8 cellular contexts compared by ENCODE assay signal in genomic region chr12:96986883-96987523, GRCh38.
DNase-seq lines count a peak whose midpoint lies in the region; ATAC-seq and TF ChIP-seq lines count a peak whose summit lies in the region.

No MANE protein-coding gene starts in this region.

- DNase-seq in SKM-1 treated with dmso at 0.1 percent for 144 hours (lab: John Stamatoyannopoulos, UW; ENCODE audit: unreplicated experiment) (peak; percentile 17), SKM-1 (lab: John Stamatoyannopoulos, UW; ENCODE audit: unreplicated experiment) (no peak), T-cell (peak in 2 of 34 experiments; percentile 1 to 4), glutamatergic neuron (no peak)

- CTCF ChIA-PET in T-cell (lab: Charles Lee), result interaction anchor here (0.5 to 0.9 kb wide), 7 partner anchors 10 to 1462 kb away, joined by 3 to 6 read pairs (median 3); no protein-coding TSS in a partner anchor

- H3K27ac Mint-ChIP-seq in T-cell (no peak overlapping the region), glutamatergic neuron (ENCODE audit: unreplicated experiment) (no peak overlapping the region)

- H3K27me3 Mint-ChIP-seq in T-cell, result peaks cover 14 to 26% of the 10 kb centered on the region in 2 donors
- no peaks in the 10 kb centered on the region for H3K27me3 Mint-ChIP-seq in glutamatergic neuron (ENCODE audit: unreplicated experiment)

- POLR2A ChIA-PET in T-cell (lab: Charles Lee), result interaction anchor here in 1 of 2 donors (0.6 kb wide), 2 partner anchors 81 to 318 kb away, joined by 5 to 7 read pairs; no protein-coding TSS in a partner anchor

- peaks cover 6 to 11% (median 9%) of the 10 kb centered on the region in 3 donors for H3K4me1 Mint-ChIP-seq in T-cell
- H3K4me1 Mint-ChIP-seq in glutamatergic neuron (ENCODE audit: low read depth, unreplicated experiment), result peaks cover 11% of the 10 kb centered on the region

- no peaks in the 10 kb centered on the region for H3K36me3 Mint-ChIP-seq in T-cell
- no peaks in the 10 kb centered on the region for H3K36me3 Mint-ChIP-seq in glutamatergic neuron (ENCODE audit: unreplicated experiment)

- no peak for ATAC-seq in T-cell (replicated peaks in 1 of 4)
- ATAC-seq in GM18868 (IDR thresholded peaks at IDR 0.05; ENCODE audit: unreplicated experiment), result no peak
- ATAC-seq in GM19452 (IDR thresholded peaks at IDR 0.05; ENCODE audit: unreplicated experiment), result no peak
- no peak for ATAC-seq in GM21717 (IDR thresholded peaks at IDR 0.05; ENCODE audit: unreplicated experiment)

- TF ChIP-seq CTCF in LNCAP (IDR thresholded peaks at IDR 0.05), result peak; percentile 58
- TF ChIP-seq CTCF in glutamatergic neuron (IDR thresholded peaks at IDR 0.05; ENCODE audit: partially characterized antibody, unreplicated experiment), result peak; percentile 41

- H3K9me3 Mint-ChIP-seq in T-cell (no peaks in the 10 kb centered on the region), glutamatergic neuron (ENCODE audit: unreplicated experiment) (peaks cover 2% of the 10 kb centered on the region)

- H3K4me3 Mint-ChIP-seq in T-cell, result peak overlapping the region in 2 of 3 donors; percentile 29 to 75
- no peak overlapping the region for H3K4me3 Mint-ChIP-seq in glutamatergic neuron (ENCODE audit: unreplicated experiment)
